In genomic region chr12:52944683-52945388, GRCh38 we compare ENCODE assay signal across 1 cellular context.
TF ChIP-seq lines count a peak whose summit lies in the region.

No MANE protein-coding gene starts in this region.

TF ChIP-seq in endothelial cell of umbilical vein, 7 proteins besides CTCF, POLR2A, EP300 and RAD21 (continued from another document):
- no peak for TF ChIP-seq MYC (IDR thresholded peaks at IDR 0.05; ENCODE audit: low read depth, low read length)
